Comparison of ENCODE assay signal across 12 cellular contexts in the genomic region with DNA sequence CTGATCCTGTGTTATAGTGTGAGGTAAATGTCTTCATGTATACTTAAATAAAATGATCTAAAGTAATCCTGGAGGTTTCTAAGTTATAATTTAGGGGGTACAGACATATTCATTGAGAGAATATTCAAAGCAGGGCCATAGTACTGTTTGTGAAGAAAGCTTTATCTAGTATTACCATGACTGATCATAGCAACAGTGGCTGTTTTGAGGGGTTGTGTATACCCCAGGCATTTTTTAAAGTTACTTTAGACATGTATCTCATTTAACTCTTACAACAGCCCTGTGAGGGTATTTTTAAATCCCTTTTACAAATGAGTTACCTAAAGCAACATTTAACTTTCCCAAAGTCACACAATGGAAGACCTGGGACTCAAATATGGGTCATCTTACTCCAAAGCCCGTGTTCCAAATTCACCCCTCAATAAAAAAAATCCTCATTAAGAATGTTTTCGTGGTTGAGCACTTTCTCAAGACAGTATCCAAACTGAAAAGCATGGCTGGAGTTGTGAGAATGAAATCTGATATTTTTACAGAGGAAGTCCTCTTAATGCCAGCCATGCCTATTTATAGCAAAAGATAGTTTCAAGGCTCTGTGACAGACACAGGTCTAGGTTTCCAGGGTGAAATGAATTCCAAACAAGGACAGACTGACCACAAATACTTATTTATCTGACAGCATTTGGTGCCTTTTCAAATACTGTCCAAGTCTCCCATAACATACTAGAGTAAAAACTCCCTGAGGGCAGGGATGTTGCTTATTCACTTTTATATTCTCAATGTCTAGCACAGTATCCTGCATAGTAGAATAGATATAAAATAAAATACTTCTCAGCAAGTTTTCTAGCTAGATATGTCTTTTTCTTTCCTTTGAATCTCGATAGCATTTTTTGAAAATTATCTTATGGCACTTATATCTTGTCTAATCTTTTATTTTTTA. TPM values are rescaled to one million over a fixed set of nuclear protein-coding genes. Genes with fewer than 3 reads are reported as not detected.
A peak's percentile ranks its signal among the peaks of the same experiment; 100 is the strongest.
DNase-seq lines count a peak whose midpoint lies in the region; ATAC-seq and TF ChIP-seq lines count a peak whose summit lies in the region.
"Had no signal": no experiment of that assay in that cellular context is flagged by ENCODE, and none has a peak within 500 bp of the region (broad histone marks: within the 10 kb centered on the region; RNA-seq: fewer than 3 reads in every experiment).

No MANE protein-coding gene starts in this region.

- H3K36me3 ChIP-seq in tibial nerve = peaks cover 0 to 12% (median 0%) of the 10 kb centered on the region in 3 donors

- H3K4me3 ChIP-seq in tibial nerve = no peak overlapping the region
- H3K4me3 ChIP-seq: hepatocyte had no signal

- TF ChIP-seq POLR2A in tibial nerve (IDR thresholded peaks at IDR 0.05) = no peak

- no peaks in the 10 kb centered on the region for H3K27me3 ChIP-seq in tibial nerve
- H3K27me3 ChIP-seq: hepatocyte had no signal

- no peaks in the 10 kb centered on the region for H3K9me3 Mint-ChIP-seq in activated T-cell treated with anti-CD3 and anti-CD28 coated beads, Interleukin-2, amount 50 U/mL, for 4 hours

- peaks cover 5% of the 10 kb centered on the region for H3K36me3 Mint-ChIP-seq in activated T-cell treated with anti-CD3 and anti-CD28 coated beads, Interleukin-2, amount 50 U/mL, for 4 hours (ENCODE audit: insufficient read depth)
- H3K36me3 Mint-ChIP-seq in T-helper 17 cell (ENCODE audit: low read depth) = no peaks in the 10 kb centered on the region

- H3K4me3 Mint-ChIP-seq in activated T-cell treated with anti-CD3 and anti-CD28 coated beads, Interleukin-2, amount 50 U/mL, for 4 hours = peak overlapping the region; percentile 54
- H3K4me3 Mint-ChIP-seq in T-helper 17 cell = no peak overlapping the region

- WGBS in tibial nerve, 2 donors = 75 to 77% methylated on average over 3 of the region's 3 CpGs

- H3K9me3 ChIP-seq in T-helper 17 cell (ENCODE audit: control insufficient read depth, low read length, poor library complexity, severe bottlenecking) (no peaks in the 10 kb centered on the region), tibial nerve (no peaks in the 10 kb centered on the region)

- peak overlapping the region; percentile 88 for H3K27ac Mint-ChIP-seq in T-helper 17 cell

- H3K27me3 Mint-ChIP-seq in activated T-cell treated with anti-CD3 and anti-CD28 coated beads, Interleukin-2, amount 50 U/mL, for 4 hours (ENCODE audit: low read depth) = no peaks in the 10 kb centered on the region
- no peaks in the 10 kb centered on the region for H3K27me3 Mint-ChIP-seq in T-helper 17 cell

- peak overlapping the region in 3 of 4 donors; percentile 38 to 66 (median 46) for H3K27ac ChIP-seq in tibial nerve
- H3K27ac ChIP-seq: C4-2B had no signal

- no peak for ATAC-seq in activated T-cell treated with anti-CD3 and anti-CD28 coated beads, Interleukin-2, amount 50 U/mL, for 4 hours
- ATAC-seq in T-helper 17 cell (peak; percentile 20), left ventricle myocardium superior (peak; percentile 56)
- ATAC-seq: PC-3 had no signal

- no peak for TF ChIP-seq CTCF in tibial nerve (IDR thresholded peaks at IDR 0.05)

- intact Hi-C loops in left ventricle myocardium superior (cut with micrococcal nuclease) = no loop called here

- H3K4me1 ChIP-seq in tibial nerve = peaks cover 0 to 85% (median 49%) of the 10 kb centered on the region in 4 donors

- DNase-seq in activated T-cell treated with anti-CD3 and anti-CD28 coated beads, Interleukin-2, amount 50 U/mL, for 4 hours = no peak
- DNase-seq in activated T-cell treated with anti-CD3 and anti-CD28 coated beads for 4 hours (no peak), T-helper 17 cell (no peak), left ventricle myocardium superior (no peak), tibial nerve (ENCODE audit: low spot score in 2 of 2) (no peak), inferior parietal cortex (ENCODE audit: extremely low spot score) (no peak), NCI-H1092 (lab: John Stamatoyannopoulos, UW) (no peak), GF-D8 (lab: John Stamatoyannopoulos, UW) (no peak)
- DNase-seq: PC-3; stimulated activated CD4-positive, alpha-beta T cell treated with anti-CD3 and anti-CD28 coated beads, Interleukin-12 subunit alpha, Interleukin-12 subunit beta, amount 100 ng/mL, for 4 hours had no signal

- TF ChIP-seq EP300 in tibial nerve (IDR thresholded peaks at IDR 0.05) = no peak

- H3K4me1 Mint-ChIP-seq in activated T-cell treated with anti-CD3 and anti-CD28 coated beads, Interleukin-2, amount 50 U/mL, for 4 hours (ENCODE audit: low read depth) = peaks cover 61% of the 10 kb centered on the region
- peaks cover 30% of the 10 kb centered on the region for H3K4me1 Mint-ChIP-seq in T-helper 17 cell

RNA-seq across cellular contexts. Expression of gene STOM, which starts 10.4 kb away (rescaled TPM):
- 10 to 100 TPM; 41.9 to 46.8 (median 46.7) TPM for total RNA-seq in activated T-cell treated with anti-CD3 and anti-CD28 coated beads, Interleukin-2, amount 50 U/mL, for 4 hours
- total RNA-seq in T-helper 17 cell (100 to 1,000 TPM in 1 of 2 donors, 10 to 100 TPM in 1; 77.9 to 115 TPM), left ventricle myocardium superior (153 TPM), tibial nerve (100 to 1,000 TPM; 164 to 310 (median 232) TPM)

Comparison
In these comparisons a context has a peak if more than half of its experiments do, and no peak if none do; other contexts are left out.
1. ATAC-seq: peak in T-helper 17 cell (single experiment) and left ventricle myocardium superior (single experiment); none in activated T-cell treated with anti-CD3 and anti-CD28 coated beads, Interleukin-2, amount 50 U/mL, for 4 hours (0 of 2).